1 cellular context compared by ENCODE assay signal in genomic region chr14:35147186-35147585, GRCh38.
TF ChIP-seq lines count a peak whose summit lies in the region.

No MANE protein-coding gene starts in this region.

TF ChIP-seq in HepG2, 621 proteins besides CTCF, POLR2A, EP300 and RAD21 (continued from another document and continues in another):
- TF ChIP-seq, protein P1, sequence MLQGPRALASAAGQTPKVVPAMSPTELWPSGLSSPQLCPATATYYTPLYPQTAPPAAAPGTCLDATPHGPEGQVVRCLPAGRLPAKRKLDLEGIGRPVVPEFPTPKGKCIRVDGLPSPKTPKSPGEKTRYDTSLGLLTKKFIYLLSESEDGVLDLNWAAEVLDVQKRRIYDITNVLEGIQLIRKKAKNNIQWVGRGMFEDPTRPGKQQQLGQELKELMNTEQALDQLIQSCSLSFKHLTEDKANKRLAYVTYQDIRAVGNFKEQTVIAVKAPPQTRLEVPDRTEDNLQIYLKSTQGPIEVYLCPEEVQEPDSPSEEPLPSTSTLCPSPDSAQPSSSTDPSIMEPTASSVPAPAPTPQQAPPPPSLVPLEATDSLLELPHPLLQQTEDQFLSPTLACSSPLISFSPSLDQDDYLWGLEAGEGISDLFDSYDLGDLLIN (CRISPR knock-in tag; IDR thresholded peaks at IDR 0.05; ENCODE audit: borderline replicate concordance) = no peak
- TF ChIP-seq ATF7 (IDR thresholded peaks at IDR 0.05) = no peak
- no peak for TF ChIP-seq ATF7 (CRISPR knock-in tag; IDR thresholded peaks at IDR 0.05)
- 0 out of 2 replicates have a peak, but pooled peaks have one; percentile 21 for TF ChIP-seq ZNF335 (CRISPR knock-in tag; IDR thresholded peaks at IDR 0.05)
- TF ChIP-seq, protein P2, sequence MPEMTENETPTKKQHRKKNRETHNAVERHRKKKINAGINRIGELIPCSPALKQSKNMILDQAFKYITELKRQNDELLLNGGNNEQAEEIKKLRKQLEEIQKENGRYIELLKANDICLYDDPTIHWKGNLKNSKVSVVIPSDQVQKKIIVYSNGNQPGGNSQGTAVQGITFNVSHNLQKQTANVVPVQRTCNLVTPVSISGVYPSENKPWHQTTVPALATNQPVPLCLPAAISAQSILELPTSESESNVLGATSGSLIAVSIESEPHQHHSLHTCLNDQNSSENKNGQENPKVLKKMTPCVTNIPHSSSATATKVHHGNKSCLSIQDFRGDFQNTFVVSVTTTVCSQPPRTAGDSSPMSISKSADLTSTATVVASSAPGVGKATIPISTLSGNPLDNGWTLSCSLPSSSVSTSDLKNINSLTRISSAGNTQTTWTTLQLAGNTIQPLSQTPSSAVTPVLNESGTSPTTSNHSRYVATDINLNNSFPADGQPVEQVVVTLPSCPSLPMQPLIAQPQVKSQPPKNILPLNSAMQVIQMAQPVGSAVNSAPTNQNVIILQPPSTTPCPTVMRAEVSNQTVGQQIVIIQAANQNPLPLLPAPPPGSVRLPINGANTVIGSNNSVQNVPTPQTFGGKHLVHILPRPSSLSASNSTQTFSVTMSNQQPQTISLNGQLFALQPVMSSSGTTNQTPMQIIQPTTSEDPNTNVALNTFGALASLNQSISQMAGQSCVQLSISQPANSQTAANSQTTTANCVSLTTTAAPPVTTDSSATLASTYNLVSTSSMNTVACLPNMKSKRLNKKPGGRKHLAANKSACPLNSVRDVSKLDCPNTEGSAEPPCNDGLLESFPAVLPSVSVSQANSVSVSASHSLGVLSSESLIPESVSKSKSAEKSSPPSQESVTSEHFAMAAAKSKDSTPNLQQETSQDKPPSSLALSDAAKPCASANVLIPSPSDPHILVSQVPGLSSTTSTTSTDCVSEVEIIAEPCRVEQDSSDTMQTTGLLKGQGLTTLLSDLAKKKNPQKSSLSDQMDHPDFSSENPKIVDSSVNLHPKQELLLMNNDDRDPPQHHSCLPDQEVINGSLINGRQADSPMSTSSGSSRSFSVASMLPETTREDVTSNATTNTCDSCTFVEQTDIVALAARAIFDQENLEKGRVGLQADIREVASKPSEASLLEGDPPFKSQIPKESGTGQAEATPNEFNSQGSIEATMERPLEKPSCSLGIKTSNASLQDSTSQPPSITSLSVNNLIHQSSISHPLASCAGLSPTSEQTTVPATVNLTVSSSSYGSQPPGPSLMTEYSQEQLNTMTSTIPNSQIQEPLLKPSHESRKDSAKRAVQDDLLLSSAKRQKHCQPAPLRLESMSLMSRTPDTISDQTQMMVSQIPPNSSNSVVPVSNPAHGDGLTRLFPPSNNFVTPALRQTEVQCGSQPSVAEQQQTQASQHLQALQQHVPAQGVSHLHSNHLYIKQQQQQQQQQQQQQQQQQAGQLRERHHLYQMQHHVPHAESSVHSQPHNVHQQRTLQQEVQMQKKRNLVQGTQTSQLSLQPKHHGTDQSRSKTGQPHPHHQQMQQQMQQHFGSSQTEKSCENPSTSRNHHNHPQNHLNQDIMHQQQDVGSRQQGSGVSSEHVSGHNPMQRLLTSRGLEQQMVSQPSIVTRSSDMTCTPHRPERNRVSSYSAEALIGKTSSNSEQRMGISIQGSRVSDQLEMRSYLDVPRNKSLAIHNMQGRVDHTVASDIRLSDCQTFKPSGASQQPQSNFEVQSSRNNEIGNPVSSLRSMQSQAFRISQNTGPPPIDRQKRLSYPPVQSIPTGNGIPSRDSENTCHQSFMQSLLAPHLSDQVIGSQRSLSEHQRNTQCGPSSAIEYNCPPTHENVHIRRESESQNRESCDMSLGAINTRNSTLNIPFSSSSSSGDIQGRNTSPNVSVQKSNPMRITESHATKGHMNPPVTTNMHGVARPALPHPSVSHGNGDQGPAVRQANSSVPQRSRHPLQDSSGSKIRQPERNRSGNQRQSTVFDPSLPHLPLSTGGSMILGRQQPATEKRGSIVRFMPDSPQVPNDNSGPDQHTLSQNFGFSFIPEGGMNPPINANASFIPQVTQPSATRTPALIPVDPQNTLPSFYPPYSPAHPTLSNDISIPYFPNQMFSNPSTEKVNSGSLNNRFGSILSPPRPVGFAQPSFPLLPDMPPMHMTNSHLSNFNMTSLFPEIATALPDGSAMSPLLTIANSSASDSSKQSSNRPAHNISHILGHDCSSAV (CRISPR knock-in tag; IDR thresholded peaks at IDR 0.05; ENCODE audit: borderline replicate concordance) = no peak
- no peak for TF ChIP-seq NFE2 (CRISPR knock-in tag; IDR thresholded peaks at IDR 0.05)
- no peak for TF ChIP-seq RARA (CRISPR knock-in tag; IDR thresholded peaks at IDR 0.05)
- TF ChIP-seq, protein P3, sequence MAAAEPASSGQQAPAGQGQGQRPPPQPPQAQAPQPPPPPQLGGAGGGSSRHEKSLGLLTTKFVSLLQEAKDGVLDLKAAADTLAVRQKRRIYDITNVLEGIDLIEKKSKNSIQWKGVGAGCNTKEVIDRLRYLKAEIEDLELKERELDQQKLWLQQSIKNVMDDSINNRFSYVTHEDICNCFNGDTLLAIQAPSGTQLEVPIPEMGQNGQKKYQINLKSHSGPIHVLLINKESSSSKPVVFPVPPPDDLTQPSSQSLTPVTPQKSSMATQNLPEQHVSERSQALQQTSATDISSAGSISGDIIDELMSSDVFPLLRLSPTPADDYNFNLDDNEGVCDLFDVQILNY (CRISPR knock-in tag; conservative IDR thresholded peaks at IDR 0.05) = no peak
- TF ChIP-seq NFYB (CRISPR knock-in tag; IDR thresholded peaks at IDR 0.05) = no peak
- TF ChIP-seq ZNF34 (CRISPR knock-in tag; IDR thresholded peaks at IDR 0.05; ENCODE audit: borderline replicate concordance) = no peak
- TF ChIP-seq ZBTB3 (CRISPR knock-in tag; IDR thresholded peaks at IDR 0.05; ENCODE audit: borderline replicate concordance, low read depth) = no peak
- no peak for TF ChIP-seq NBN (conservative IDR thresholded peaks at IDR 0.05)
- no peak for TF ChIP-seq ELF3 (CRISPR knock-in tag; IDR thresholded peaks at IDR 0.05)
- TF ChIP-seq EED (CRISPR knock-in tag; IDR thresholded peaks at IDR 0.05) = no peak
- no peak for TF ChIP-seq NCOA5 (CRISPR knock-in tag; IDR thresholded peaks at IDR 0.05)
- TF ChIP-seq RBM22 (optimal IDR thresholded peaks at IDR 0.05; ENCODE audit: low read length) = no peak
- TF ChIP-seq ETS1 (CRISPR knock-in tag; IDR thresholded peaks at IDR 0.05) = no peak
- TF ChIP-seq, protein P4, sequence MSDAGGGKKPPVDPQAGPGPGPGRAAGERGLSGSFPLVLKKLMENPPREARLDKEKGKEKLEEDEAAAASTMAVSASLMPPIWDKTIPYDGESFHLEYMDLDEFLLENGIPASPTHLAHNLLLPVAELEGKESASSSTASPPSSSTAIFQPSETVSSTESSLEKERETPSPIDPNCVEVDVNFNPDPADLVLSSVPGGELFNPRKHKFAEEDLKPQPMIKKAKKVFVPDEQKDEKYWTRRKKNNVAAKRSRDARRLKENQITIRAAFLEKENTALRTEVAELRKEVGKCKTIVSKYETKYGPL (CRISPR knock-in tag; IDR thresholded peaks at IDR 0.05) = no peak
- TF ChIP-seq, protein P5, sequence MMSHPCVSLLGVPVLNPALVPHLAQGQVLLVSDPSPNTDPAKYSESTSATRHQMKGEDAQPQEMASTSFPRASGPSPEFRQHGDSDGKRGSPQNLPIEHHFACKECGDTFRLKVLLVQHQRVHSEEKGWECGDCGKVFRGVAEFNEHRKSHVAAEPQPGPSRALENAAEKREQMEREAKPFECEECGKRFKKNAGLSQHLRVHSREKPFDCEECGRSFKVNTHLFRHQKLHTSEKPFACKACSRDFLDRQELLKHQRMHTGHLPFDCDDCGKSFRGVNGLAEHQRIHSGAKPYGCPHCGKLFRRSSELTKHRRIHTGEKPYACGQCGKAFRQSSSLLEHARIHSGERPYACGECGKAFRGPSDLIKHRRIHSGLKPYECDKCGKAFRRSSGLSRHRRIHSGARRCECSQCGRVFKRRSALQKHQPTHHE (CRISPR knock-in tag; IDR thresholded peaks at IDR 0.05; ENCODE audit: borderline replicate concordance) = peak; percentile 55; the same call in 1 of the 2 replicates
- TF ChIP-seq ZNF766 (CRISPR knock-in tag; IDR thresholded peaks at IDR 0.05; ENCODE audit: borderline replicate concordance) = no peak
- TF ChIP-seq ZNF652 (CRISPR knock-in tag; IDR thresholded peaks at IDR 0.05; ENCODE audit: borderline replicate concordance, low read depth) = no peak
- no peak for TF ChIP-seq ZNF382 (CRISPR knock-in tag; IDR thresholded peaks at IDR 0.05; ENCODE audit: borderline replicate concordance)
- TF ChIP-seq, protein P6, sequence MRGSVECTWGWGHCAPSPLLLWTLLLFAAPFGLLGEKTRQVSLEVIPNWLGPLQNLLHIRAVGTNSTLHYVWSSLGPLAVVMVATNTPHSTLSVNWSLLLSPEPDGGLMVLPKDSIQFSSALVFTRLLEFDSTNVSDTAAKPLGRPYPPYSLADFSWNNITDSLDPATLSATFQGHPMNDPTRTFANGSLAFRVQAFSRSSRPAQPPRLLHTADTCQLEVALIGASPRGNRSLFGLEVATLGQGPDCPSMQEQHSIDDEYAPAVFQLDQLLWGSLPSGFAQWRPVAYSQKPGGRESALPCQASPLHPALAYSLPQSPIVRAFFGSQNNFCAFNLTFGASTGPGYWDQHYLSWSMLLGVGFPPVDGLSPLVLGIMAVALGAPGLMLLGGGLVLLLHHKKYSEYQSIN (CRISPR knock-in tag; IDR thresholded peaks at IDR 0.05; ENCODE audit: borderline replicate concordance) = no peak
- TF ChIP-seq ZNF343 (CRISPR knock-in tag; IDR thresholded peaks at IDR 0.05) = no peak
- no peak for TF ChIP-seq KLF12 (CRISPR knock-in tag; IDR thresholded peaks at IDR 0.05; ENCODE audit: borderline replicate concordance)
- TF ChIP-seq, protein P7, sequence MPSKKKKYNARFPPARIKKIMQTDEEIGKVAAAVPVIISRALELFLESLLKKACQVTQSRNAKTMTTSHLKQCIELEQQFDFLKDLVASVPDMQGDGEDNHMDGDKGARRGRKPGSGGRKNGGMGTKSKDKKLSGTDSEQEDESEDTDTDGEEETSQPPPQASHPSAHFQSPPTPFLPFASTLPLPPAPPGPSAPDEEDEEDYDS (CRISPR knock-in tag; IDR thresholded peaks at IDR 0.05) = peak; percentile 2; the same call in 1 of the 2 replicates
- TF ChIP-seq AKAP8 (CRISPR knock-in tag; IDR thresholded peaks at IDR 0.05) = no peak
- TF ChIP-seq ZNF468 (CRISPR knock-in tag; IDR thresholded peaks at IDR 0.05) = no peak
- no peak for TF ChIP-seq ZNF761 (CRISPR knock-in tag; conservative IDR thresholded peaks at IDR 0.05)
- TF ChIP-seq NFE2L2 (IDR thresholded peaks at IDR 0.05; ENCODE audit: low read length) = no peak
- TF ChIP-seq NFE2L1 (CRISPR knock-in tag; IDR thresholded peaks at IDR 0.05; ENCODE audit: borderline replicate concordance) = no peak
- no peak for TF ChIP-seq ZFX (CRISPR knock-in tag; IDR thresholded peaks at IDR 0.05; ENCODE audit: low read depth)
- no peak for TF ChIP-seq XRCC5 (optimal IDR thresholded peaks at IDR 0.05; ENCODE audit: low read length)
- 0 out of 2 replicates have a peak, but pooled peaks have one; percentile 13 for TF ChIP-seq HDAC1 (CRISPR knock-in tag; IDR thresholded peaks at IDR 0.05)
- TF ChIP-seq STAT5B (CRISPR knock-in tag; IDR thresholded peaks at IDR 0.05) = no peak
- no peak for TF ChIP-seq MLLT10 (CRISPR knock-in tag; IDR thresholded peaks at IDR 0.05)
- no peak for TF ChIP-seq ZNF230 (CRISPR knock-in tag; IDR thresholded peaks at IDR 0.05)
- TF ChIP-seq ZNF773 (CRISPR knock-in tag; IDR thresholded peaks at IDR 0.05; ENCODE audit: borderline replicate concordance) = no peak
- no peak for TF ChIP-seq ATF4 (CRISPR knock-in tag; IDR thresholded peaks at IDR 0.05)
- no peak for TF ChIP-seq ZNF547 (CRISPR knock-in tag; IDR thresholded peaks at IDR 0.05)
- 0 out of 2 replicates have a peak, but pooled peaks have one; percentile 43 for TF ChIP-seq RORA (CRISPR knock-in tag; IDR thresholded peaks at IDR 0.05)
- no peak for TF ChIP-seq RAD51 (IDR thresholded peaks at IDR 0.05; ENCODE audit: borderline replicate concordance)
- TF ChIP-seq FLYWCH1 (CRISPR knock-in tag; IDR thresholded peaks at IDR 0.05) = no peak
- TF ChIP-seq ZXDC (CRISPR knock-in tag; IDR thresholded peaks at IDR 0.05) = no peak
- no peak for TF ChIP-seq ZBTB38 (CRISPR knock-in tag; IDR thresholded peaks at IDR 0.05)
- TF ChIP-seq ZNF292 (CRISPR knock-in tag; IDR thresholded peaks at IDR 0.05; ENCODE audit: borderline replicate concordance, low read depth) = peak; percentile 6; the same call in 1 of the 2 replicates
- TF ChIP-seq SOX13 (IDR thresholded peaks at IDR 0.05) = no peak
- no peak for TF ChIP-seq SOX13 (CRISPR knock-in tag; conservative IDR thresholded peaks at IDR 0.05 in 1 of 2, IDR thresholded peaks at IDR 0.05 in 1 of 2)
